8 cellular contexts compared by ENCODE assay signal in the genomic region with DNA sequence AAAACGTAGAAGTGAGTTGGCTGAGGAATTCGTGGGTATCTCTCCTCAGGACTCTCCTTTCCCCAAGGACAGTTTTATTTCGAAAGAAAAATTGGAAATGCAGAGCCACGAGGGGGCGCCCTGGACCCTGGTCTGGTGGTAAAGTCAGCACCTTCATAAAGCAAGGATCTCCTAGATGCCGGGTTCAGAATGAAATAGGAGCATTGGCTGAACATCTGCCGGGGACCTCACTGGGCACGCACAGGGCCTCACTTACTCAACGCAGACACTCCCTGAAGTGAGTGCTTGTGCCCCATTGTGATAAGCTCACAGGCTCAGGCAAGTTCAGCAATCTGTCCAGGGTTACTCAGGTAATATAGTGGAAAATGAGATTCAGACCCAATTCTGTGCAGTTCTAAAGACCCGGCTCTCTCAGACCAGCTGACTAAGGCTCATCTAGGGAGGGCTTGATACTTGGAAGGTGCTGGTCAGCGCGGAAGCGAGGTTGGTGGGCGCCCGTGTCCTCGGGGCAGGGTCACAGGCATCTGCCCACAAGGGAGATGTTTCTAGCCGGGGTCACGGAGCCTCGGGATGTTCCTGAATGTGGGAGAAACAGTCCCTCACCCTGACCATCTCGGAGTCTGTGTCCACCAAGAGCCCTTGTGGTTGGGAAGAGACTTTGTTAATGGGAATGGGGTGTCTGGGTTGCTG. TPM values are rescaled to one million over a fixed set of nuclear protein-coding genes. Genes with fewer than 3 reads are reported as not detected.
DNase-seq lines count a peak whose midpoint lies in the region; ATAC-seq and TF ChIP-seq lines count a peak whose summit lies in the region.

No MANE protein-coding gene starts in this region.

- no peaks in the 10 kb centered on the region for H3K79me2 ChIP-seq in smooth muscle cell (ENCODE audit: low read depth)

- TF ChIP-seq CTCF in LNCAP (IDR thresholded peaks at IDR 0.05) (peak; percentile 95), right atrium auricular region (IDR thresholded peaks at IDR 0.05) (peak in 1 of 2 donors; percentile 68), smooth muscle cell (IDR thresholded peaks at IDR 0.05; ENCODE audit: borderline replicate concordance, insufficient read depth, poor library complexity, severe bottlenecking) (peak; percentile 74)

- DNase-seq in ELF-1 (ENCODE audit: low read depth, low spot score), result peak; percentile 87
- DNase-seq in RKO (ENCODE audit: low spot score), result peak; percentile 61
- DNase-seq in activated naive CD4-positive, alpha-beta T cell (lab: John Stamatoyannopoulos, UW), result peak in 3 of 4 experiments; percentile 21 to 23 (median 23)
- peak; percentile 66 for DNase-seq in right atrium auricular region (ENCODE audit: low spot score)
- peak; percentile 38 for DNase-seq in smooth muscle cell (lab: John Stamatoyannopoulos, UW; ENCODE audit: unreplicated experiment)
- DNase-seq in NCI-H128 (lab: John Stamatoyannopoulos, UW; ENCODE audit: unreplicated experiment), result no peak

- no peak overlapping the region for H2AFZ ChIP-seq in smooth muscle cell (ENCODE audit: low read depth)

- no peaks in the 10 kb centered on the region for H4K20me1 ChIP-seq in smooth muscle cell (ENCODE audit: low read depth)

- H3K27me3 ChIP-seq in right atrium auricular region (peaks cover 0 to 9% of the 10 kb centered on the region in 2 donors), smooth muscle cell (ENCODE audit: low read depth) (no peaks in the 10 kb centered on the region)

- ATAC-seq in HG03342 (IDR thresholded peaks at IDR 0.05; ENCODE audit: unreplicated experiment), result no peak

- peaks cover 0 to 5% of the 10 kb centered on the region in 2 donors for H3K4me1 ChIP-seq in right atrium auricular region
- no peaks in the 10 kb centered on the region for H3K4me1 ChIP-seq in smooth muscle cell (ENCODE audit: low read depth)

- H3K4me3 ChIP-seq in right atrium auricular region (no peak overlapping the region), smooth muscle cell (no peak overlapping the region)

- 54% methylated on average over 20 of the region's 20 CpGs for WGBS in smooth muscle cell (ENCODE audit: low lambda C conversion rate)

- no peaks in the 10 kb centered on the region for H3F3A ChIP-seq in smooth muscle cell (ENCODE audit: low read depth)

- no peak overlapping the region for H3K4me2 ChIP-seq in smooth muscle cell

- H3K36me3 ChIP-seq in right atrium auricular region (no peaks in the 10 kb centered on the region), smooth muscle cell (ENCODE audit: low read depth) (no peaks in the 10 kb centered on the region)

- no peak overlapping the region for H3K9ac ChIP-seq in smooth muscle cell (ENCODE audit: low read depth)

- no peaks in the 10 kb centered on the region for H3K9me3 ChIP-seq in right atrium auricular region
- H3K9me3 ChIP-seq in smooth muscle cell (replicated peaks; ENCODE audit: low read depth), result no peaks in the 10 kb centered on the region

- H3K27ac ChIP-seq in right atrium auricular region, result no peak overlapping the region
- no peak overlapping the region for H3K27ac ChIP-seq in smooth muscle cell (ENCODE audit: low read depth)

RNA-seq across cellular contexts. Expression of a gene that starts 55.7 kb away (rescaled TPM):
- total RNA-seq in right atrium auricular region (10 to 100 TPM in 1 of 2 donors, 1 to 10 TPM in 1; 9.0 to 12.0 TPM), smooth muscle cell (33.2 and 46.7 TPM in 2 replicates)
- polyA plus RNA-seq in smooth muscle cell, result 11.4 and 15.4 TPM in 2 replicates
